In genomic region chr6:88702956-88703556, GRCh38 we compare ENCODE assay signal across 35 cellular contexts.
"Had no signal": no experiment of that assay in that cellular context is flagged by ENCODE, and none has a peak within 500 bp of the region (broad histone marks: within the 10 kb centered on the region; RNA-seq: fewer than 3 reads in every experiment).

No MANE protein-coding gene starts in this region.

- H3K27me3 ChIP-seq: adrenal gland, body of pancreas, MG63, SJCRH30 had no signal

- H3K27ac ChIP-seq: adrenal gland, body of pancreas, SJCRH30, SK-N-MC, WERI-Rb-1 had no signal

- H3K36me3 ChIP-seq: adrenal gland, MG63, SJCRH30, WERI-Rb-1 had no signal

- H3K4me3 Mint-ChIP-seq: activated CD4-positive, alpha-beta T cell treated with anti-CD3 and anti-CD28 coated beads, Interleukin-2, amount 10 ng/mL, durations not matched to agents 24 days and 14 days; activated CD8-positive, alpha-beta T cell treated with anti-CD3 and anti-CD28 coated beads, Interleukin-2, amount 10 ng/mL, durations not matched to agents 7 days and 5 days; activated naive CD4-positive, alpha-beta T cell treated with anti-CD3 and anti-CD28 coated beads for 36 hours; activated T-cell treated with anti-CD3 and anti-CD28 coated beads, Interleukin-2, amount 50 U/mL, for 4 hours; activated T-helper 1 cell treated with anti-CD3 and anti-CD28 coated beads, Interleukin-12 subunit alpha, Interleukin-12 subunit beta, Interleukin-2, Interleukin-4 antibody, amounts not matched to agents 30 ng/mL and 10 ng/mL and 1 ng/mL, durations not matched to agents 14 hours and 24 hours and 36 hours; T-cell; T-helper 17 cell had no signal

- FAIRE-seq: astrocyte, bronchial epithelial cell had no signal

- H3K4me1 ChIP-seq: body of pancreas had no signal

- H3K27me3 Mint-ChIP-seq: activated CD4-positive, alpha-beta T cell treated with anti-CD3 and anti-CD28 coated beads, Interleukin-2, amount 10 ng/mL, durations not matched to agents 24 days and 14 days; T-cell; T-helper 17 cell had no signal

- ATAC-seq: activated CD8-positive, alpha-beta T cell treated with anti-CD3 and anti-CD28 coated beads, Interleukin-2, amount 10 ng/mL, durations not matched to agents 7 days and 5 days; activated naive CD4-positive, alpha-beta T cell treated with anti-CD3 and anti-CD28 coated beads, Interleukin-2, amount 50 U/mL, for 72 hours; activated T-cell treated with anti-CD3 and anti-CD28 coated beads, Interleukin-2, amount 50 U/mL, for 4 hours; body of pancreas; Panc1; T-cell; T-helper 17 cell had no signal

- DNase-seq: activated CD4-positive, alpha-beta T cell treated with anti-CD3 and anti-CD28 coated beads, Interleukin-2, amount 10 ng/mL, durations not matched to agents 24 days and 14 days; activated CD4-positive, alpha-beta T cell treated with anti-CD3 and anti-CD28 coated beads, Interleukin-2, amount 50 U/mL, for 4 hours; activated CD4-positive, CD25-positive, alpha-beta regulatory T cell; activated CD8-positive, alpha-beta T cell treated with anti-CD3 and anti-CD28 coated beads, Interleukin-2, amount 10 ng/mL, durations not matched to agents 7 days and 5 days; activated gamma-delta T cell treated with Interleukin-2 at 50 U/mL for 16 hours; activated naive CD4-positive, alpha-beta T cell treated with anti-CD3 and anti-CD28 coated beads for 36 hours; activated T-cell treated with anti-CD3 and anti-CD28 coated beads, Interleukin-2, amount 50 U/mL, for 4 hours; adrenal gland; body of pancreas; caudate nucleus; cerebellar nuclear complex; Kasumi-1; MG63; NCI-H1048; NCI-H1105 treated with DMSO at 0.1 percent for 48 hours; NCI-H1436; NCI-H1694; NCI-H1930; NCI-H2081 treated with DMSO at 0.1 percent for 48 hours; NCI-H226; NCI-H446 treated with DMSO at 0.1 percent for 48 hours; NCI-H524; NCI-H69; SHP77; SJCRH30; T-cell; T-helper 17 cell; T-helper 9 cell; WERI-Rb-1 had no signal

- H3K9me3 Mint-ChIP-seq: activated naive CD4-positive, alpha-beta T cell treated with anti-CD3 and anti-CD28 coated beads, Interleukin-2, amount 50 U/mL, for 72 hours; activated T-cell treated with anti-CD3 and anti-CD28 coated beads, Interleukin-2, amount 50 U/mL, for 4 hours had no signal

- H3K9me3 ChIP-seq: adrenal gland, body of pancreas, MG63, SJCRH30 had no signal

- H3K4me3 ChIP-seq: adrenal gland, body of pancreas, MG63, SJCRH30, SK-N-MC had no signal

- H3K27ac Mint-ChIP-seq: activated CD4-positive, alpha-beta T cell treated with anti-CD3 and anti-CD28 coated beads, Interleukin-2, amount 10 ng/mL, durations not matched to agents 24 days and 14 days; activated CD8-positive, alpha-beta T cell treated with anti-CD3 and anti-CD28 coated beads, Interleukin-2, amount 10 ng/mL, durations not matched to agents 7 days and 5 days; activated naive CD4-positive, alpha-beta T cell treated with anti-CD3 and anti-CD28 coated beads for 36 hours; activated naive CD4-positive, alpha-beta T cell treated with anti-CD3 and anti-CD28 coated beads, Interleukin-2, amount 50 U/mL, for 72 hours; activated T-helper 1 cell treated with anti-CD3 and anti-CD28 coated beads, Interleukin-12 subunit alpha, Interleukin-12 subunit beta, Interleukin-2, Interleukin-4 antibody, amounts not matched to agents 30 ng/mL and 10 ng/mL and 1 ng/mL, durations not matched to agents 14 hours and 24 hours and 36 hours; T-cell; T-helper 17 cell had no signal
